Comparison of ENCODE assay signal across 8 cellular contexts in genomic region chr1:100265562-100265930, GRCh38. TPM values are rescaled to one million over a fixed set of nuclear protein-coding genes. Genes with fewer than 3 reads are reported as not detected.
DNase-seq lines count a peak whose midpoint lies in the region; ATAC-seq and TF ChIP-seq lines count a peak whose summit lies in the region.

No MANE protein-coding gene starts in this region.

- H3K4me1 ChIP-seq in DND-41 (ENCODE audit: insufficient read depth, low read length) (peaks cover 35% of the 10 kb centered on the region), ovary (ENCODE audit: insufficient read depth) (peaks cover 5% of the 10 kb centered on the region)

- peak; percentile 52 for ATAC-seq in DND-41 (ENCODE audit: insufficient read depth, low read depth)
- peak; percentile 38 for ATAC-seq in GM19455 (IDR thresholded peaks at IDR 0.05; ENCODE audit: unreplicated experiment)
- ATAC-seq in HG03457 (IDR thresholded peaks at IDR 0.05; ENCODE audit: unreplicated experiment) = peak; percentile 37
- ATAC-seq in WTC11 = peak; percentile 58

- no peak for TF ChIP-seq POLR2A in ovary (IDR thresholded peaks at IDR 0.05)

- peak overlapping the region; percentile 85 for H3K4me2 ChIP-seq in DND-41 (ENCODE audit: insufficient read depth, low read length)

- H2AFZ ChIP-seq in DND-41 (ENCODE audit: low read depth, low read length) = peak overlapping the region; percentile 94

- no peaks in the 10 kb centered on the region; the same call in 1 of the 2 replicates for H4K20me1 ChIP-seq in DND-41 (ENCODE audit: insufficient read depth, low read length)

- no peak for DNase-seq in DND-41
- no peak for DNase-seq in WTC11 (ENCODE audit: low spot score)
- DNase-seq in foreskin fibroblast = peak in 1 of 2 donors; percentile 12
- peak in 2 of 5 donors; percentile 26 to 33 for DNase-seq in ovary
- DNase-seq in HT-29 (ENCODE audit: low spot score) = no peak
- DNase-seq in stimulated activated CD4-positive, alpha-beta T cell treated with anti-CD3 and anti-CD28 coated beads, Interleukin-2, amount 100 ng/mL, for 24 hours = no peak

- 1 to 2% (median 1%) methylated on average over 12 of the region's 12 CpGs for WGBS in ovary, 3 donors

- TF ChIP-seq CTCF in DND-41 (IDR thresholded peaks at IDR 0.05; ENCODE audit: borderline replicate concordance, extremely low read depth, low read length, poor library complexity, severe bottlenecking) (no peak), WTC11 (IDR thresholded peaks at IDR 0.05) (no peak), foreskin fibroblast (IDR thresholded peaks at IDR 0.05; ENCODE audit: low read depth, low read length) (no peak), ovary (IDR thresholded peaks at IDR 0.05) (no peak)

- H3K27me3 ChIP-seq in DND-41 (ENCODE audit: insufficient read depth, low read length, poor library complexity) (no peaks in the 10 kb centered on the region), ovary (no peaks in the 10 kb centered on the region)

- H3K4me3 Mint-ChIP-seq in WTC11 = peak overlapping the region; percentile 99

- H3K9ac ChIP-seq in DND-41 (ENCODE audit: low read depth, low read length) = peak overlapping the region; percentile 93

- peak overlapping the region; percentile 96 for H3K27ac Mint-ChIP-seq in WTC11

- peaks cover 40% of the 10 kb centered on the region for H3K36me3 Mint-ChIP-seq in WTC11

- H3K9me3 ChIP-seq in DND-41 (ENCODE audit: insufficient read depth, low read length, severe bottlenecking) (no peaks in the 10 kb centered on the region), ovary (no peaks in the 10 kb centered on the region)

- H3K27ac ChIP-seq in DND-41 (ENCODE audit: low read length) (peak overlapping the region; percentile 92), ovary (peak overlapping the region; percentile 28 to 45)

- intact Hi-C loops in ovary (cut with DNase I) = no loop called here

- H3K4me1 Mint-ChIP-seq in WTC11 = peaks cover 10% of the 10 kb centered on the region

- TF ChIP-seq EP300 in ovary (IDR thresholded peaks at IDR 0.05) = no peak

- H3K36me3 ChIP-seq in DND-41 (ENCODE audit: insufficient read depth, low read length) = peaks cover 38% of the 10 kb centered on the region
- no peaks in the 10 kb centered on the region for H3K36me3 ChIP-seq in ovary

- CTCF ChIA-PET in WTC11 (lab: Charles Lee) = interaction anchor here (1.6 to 2.5 kb wide), 4 partner anchors 16 to 193 kb away, joined by 4 to 21 read pairs (median 10); partner anchors contain the start of genes CDC14A and DBT

- H3K79me2 ChIP-seq in DND-41 (ENCODE audit: insufficient read depth, low read length) = peaks cover 46% of the 10 kb centered on the region

- POLR2A ChIA-PET in WTC11 (lab: Charles Lee) = interaction anchor here (0.8 to 3.2 kb wide), 6 partner anchors 12 to 295 kb away, joined by 3 to 34 read pairs (median 4); partner anchors contain the start of genes CDC14A and DBT

- H3K9me3 Mint-ChIP-seq in WTC11 = peaks cover 28% of the 10 kb centered on the region

- H3K27me3 Mint-ChIP-seq in WTC11 (ENCODE audit: low read depth) = peaks cover 14% of the 10 kb centered on the region

- peak overlapping the region; percentile 90 to 91 for H3K4me3 ChIP-seq in DND-41 (ENCODE audit: low read depth in 1 of 2, low read length in 2 of 2)
- H3K4me3 ChIP-seq in foreskin fibroblast (ENCODE audit: low read depth in 1 of 2, low read length in 2 of 2) = peak overlapping the region; percentile 64 to 92
- H3K4me3 ChIP-seq in ovary = peak overlapping the region; percentile 98

TF ChIP-seq in WTC11, 78 proteins besides CTCF, POLR2A, EP300 and RAD21 (continues in another document):
- TF ChIP-seq CREM (CRISPR knock-in tag; IDR thresholded peaks at IDR 0.05) = no peak
- no peak for TF ChIP-seq RELA (CRISPR knock-in tag; IDR thresholded peaks at IDR 0.05; ENCODE audit: borderline replicate concordance)
- no peak for TF ChIP-seq ZNF423 (CRISPR knock-in tag; IDR thresholded peaks at IDR 0.05)
- TF ChIP-seq CDX4 (CRISPR knock-in tag; IDR thresholded peaks at IDR 0.05; ENCODE audit: borderline replicate concordance) = no peak
- no peak for TF ChIP-seq ZNF396 (CRISPR knock-in tag; IDR thresholded peaks at IDR 0.05; ENCODE audit: borderline replicate concordance)
- TF ChIP-seq E2F5 (CRISPR knock-in tag; IDR thresholded peaks at IDR 0.05) = no peak
- no peak for TF ChIP-seq JUN (CRISPR knock-in tag; IDR thresholded peaks at IDR 0.05)
- no peak for TF ChIP-seq ETV6 (CRISPR knock-in tag; IDR thresholded peaks at IDR 0.05)
- TF ChIP-seq SMAD3 (CRISPR knock-in tag; IDR thresholded peaks at IDR 0.05; ENCODE audit: borderline replicate concordance) = no peak
- TF ChIP-seq ZNF532 (CRISPR knock-in tag; IDR thresholded peaks at IDR 0.05; ENCODE audit: borderline replicate concordance) = no peak
- TF ChIP-seq ZNF416 (CRISPR knock-in tag; IDR thresholded peaks at IDR 0.05) = no peak
- no peak for TF ChIP-seq FOXK1 (CRISPR knock-in tag; IDR thresholded peaks at IDR 0.05)
- TF ChIP-seq IRF1 (CRISPR knock-in tag; IDR thresholded peaks at IDR 0.05) = no peak
- TF ChIP-seq ERG (CRISPR knock-in tag; IDR thresholded peaks at IDR 0.05) = no peak
- TF ChIP-seq SOX15 (CRISPR knock-in tag; IDR thresholded peaks at IDR 0.05) = no peak

RNA-seq across cellular contexts. Expression of gene RTCA, which starts 0.5 kb away (rescaled TPM):
- 31.1 to 35.7 TPM (median 35.2 TPM) in 3 replicates for total RNA-seq in WTC11 (2021)
- total RNA-seq in ovary = 10 to 100 TPM; 12.9 to 23.6 (median 14.7) TPM
- 10 to 100 TPM; 13.4 to 20.9 TPM for polyA plus RNA-seq in ovary
- total RNA-seq in HT-29 (2014; rRNA removed; shearing (Covaris generic)) = 19.8 and 25.5 TPM in 2 replicates

RNA-seq across cellular contexts. Expression of gene DBT, which starts 15.9 kb away (rescaled TPM):
- total RNA-seq in WTC11 (2021) (20.1 to 22.9 TPM (median 21.6 TPM) in 3 replicates), ovary (10 to 100 TPM in 5 of 7 donors, 1 to 10 TPM in 2; 6.3 to 17.4 (median 15.0) TPM)
- 10 to 100 TPM in 1 of 2 donors, 1 to 10 TPM in 1; 5.5 to 10.9 TPM for polyA plus RNA-seq in ovary
- 2.5 and 3.6 TPM in 2 replicates for total RNA-seq in HT-29 (2014; rRNA removed; shearing (Covaris generic))
